1 cellular context compared by ENCODE assay signal in genomic region chr3:16410659-16411058, GRCh38.
TF ChIP-seq lines count a peak whose summit lies in the region.

No MANE protein-coding gene starts in this region.

TF ChIP-seq in HepG2, 621 proteins besides CTCF, POLR2A, EP300 and RAD21 (continued from another document):
- TF ChIP-seq, protein P1, sequence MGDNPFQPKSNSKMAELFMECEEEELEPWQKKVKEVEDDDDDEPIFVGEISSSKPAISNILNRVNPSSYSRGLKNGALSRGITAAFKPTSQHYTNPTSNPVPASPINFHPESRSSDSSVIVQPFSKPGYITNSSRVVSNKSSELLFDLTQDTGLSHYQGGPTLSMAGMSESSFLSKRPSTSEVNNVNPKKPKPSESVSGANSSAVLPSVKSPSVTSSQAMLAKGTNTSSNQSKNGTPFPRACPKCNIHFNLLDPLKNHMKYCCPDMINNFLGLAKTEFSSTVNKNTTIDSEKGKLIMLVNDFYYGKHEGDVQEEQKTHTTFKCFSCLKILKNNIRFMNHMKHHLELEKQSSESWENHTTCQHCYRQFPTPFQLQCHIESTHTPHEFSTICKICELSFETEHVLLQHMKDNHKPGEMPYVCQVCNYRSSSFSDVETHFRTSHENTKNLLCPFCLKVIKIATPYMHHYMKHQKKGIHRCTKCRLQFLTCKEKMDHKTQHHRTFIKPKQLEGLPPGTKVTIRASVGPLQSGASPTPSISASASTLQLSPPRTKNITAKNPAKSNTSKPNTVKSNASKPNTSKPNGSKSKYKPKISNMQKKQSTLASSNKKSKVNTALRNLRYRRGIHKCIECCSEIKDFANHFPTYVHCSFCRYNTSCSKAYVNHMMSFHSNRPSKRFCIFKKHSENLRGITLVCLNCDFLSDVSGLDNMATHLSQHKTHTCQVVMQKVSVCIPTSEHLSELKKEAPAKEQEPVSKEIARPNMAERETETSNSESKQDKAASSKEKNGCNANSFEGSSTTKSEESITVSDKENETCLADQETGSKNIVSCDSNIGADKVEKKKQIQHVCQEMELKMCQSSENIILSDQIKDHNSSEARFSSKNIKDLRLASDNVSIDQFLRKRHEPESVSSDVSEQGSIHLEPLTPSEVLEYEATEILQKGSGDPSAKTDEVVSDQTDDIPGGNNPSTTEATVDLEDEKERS (CRISPR knock-in tag; IDR thresholded peaks at IDR 0.05): no peak
- TF ChIP-seq, protein P2, sequence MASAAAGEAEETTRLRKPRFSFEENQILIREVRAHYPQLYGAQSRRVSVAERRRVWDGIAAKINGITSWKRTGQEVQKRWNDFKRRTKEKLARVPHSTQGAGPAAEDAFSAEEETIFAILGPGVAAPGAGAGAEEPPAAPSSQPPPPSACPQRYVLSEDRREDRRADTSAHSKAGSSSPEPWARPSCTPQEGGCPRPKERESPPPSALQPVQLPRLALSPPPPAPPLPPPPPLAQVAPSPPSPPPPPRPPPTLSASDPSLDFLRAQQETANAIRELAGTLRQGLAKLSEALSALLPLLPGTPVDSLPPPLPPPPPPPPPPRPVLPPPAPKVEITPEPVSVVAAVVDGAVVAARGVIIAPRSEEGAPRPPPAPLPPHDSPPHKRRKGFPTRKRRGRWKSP (CRISPR knock-in tag; IDR thresholded peaks at IDR 0.05): no peak
- TF ChIP-seq RNF2 (conservative IDR thresholded peaks at IDR 0.05; ENCODE audit: low read depth) (no peak), ZBTB7B (CRISPR knock-in tag; IDR thresholded peaks at IDR 0.05) (no peak)
TF ChIP-seq in HepG2: peak in this region for 1.
